Comparison of ENCODE assay signal across 28 cellular contexts in genomic region chr3:62798000-62798399, GRCh38.
"Had no signal": no experiment of that assay in that cellular context is flagged by ENCODE, and none has a peak within 500 bp of the region (broad histone marks: within the 10 kb centered on the region; RNA-seq: fewer than 3 reads in every experiment).

No MANE protein-coding gene starts in this region.

- H3K4me1 ChIP-seq: pancreas, prostate gland, right atrium auricular region, tibial nerve had no signal

- H3K27me3 Mint-ChIP-seq: activated CD4-positive, alpha-beta memory T cell treated with anti-CD3 and anti-CD28 coated beads, Interleukin-2, amount 10 ng/mL, durations not matched to agents 7 days and 5 days; activated CD4-positive, alpha-beta T cell treated with anti-CD3 and anti-CD28 coated beads, Interleukin-2, amount 10 ng/mL, durations not matched to agents 7 days and 5 days; activated naive CD8-positive, alpha-beta T cell treated with anti-CD3 and anti-CD28 coated beads, Interleukin-2, amount 50 U/mL, for 24 hours; activated T-cell treated with anti-CD3 and anti-CD28 coated beads, Interleukin-2, amount 50 U/mL, for 24 hours; activated T-helper 17 cell treated with anti-CD3 and anti-CD28 coated beads, Interleukin-2, amount 50 U/mL, for 72 hours; effector memory CD8-positive, alpha-beta T cell; naive thymus-derived CD4-positive, alpha-beta T cell had no signal

- H3K9me3 Mint-ChIP-seq: activated naive CD4-positive, alpha-beta T cell treated with anti-CD3 and anti-CD28 coated beads, Interleukin-2, amount 50 U/mL, for 24 hours; activated naive CD8-positive, alpha-beta T cell treated with anti-CD3 and anti-CD28 coated beads, Interleukin-2, amount 50 U/mL, for 24 hours; activated T-cell treated with anti-CD3 and anti-CD28 coated beads, Interleukin-2, amount 50 U/mL, for 24 hours; WTC11 had no signal

- H3K36me3 Mint-ChIP-seq: activated naive CD4-positive, alpha-beta T cell treated with anti-CD3 and anti-CD28 coated beads, Interleukin-2, amount 50 U/mL, for 24 hours; immature natural killer cell; naive thymus-derived CD4-positive, alpha-beta T cell; WTC11 had no signal

- H3K4me3 ChIP-seq: pancreas, prostate gland, right atrium auricular region, tibial nerve had no signal

- H3K9me3 ChIP-seq: pancreas, prostate gland, right atrium auricular region, tibial nerve had no signal

- H3K4me3 Mint-ChIP-seq: activated CD4-positive, alpha-beta memory T cell treated with anti-CD3 and anti-CD28 coated beads, Interleukin-2, amount 10 ng/mL, durations not matched to agents 7 days and 5 days; activated CD4-positive, alpha-beta T cell treated with anti-CD3 and anti-CD28 coated beads, Interleukin-2, amount 10 ng/mL, durations not matched to agents 7 days and 5 days; activated naive CD4-positive, alpha-beta T cell treated with anti-CD3 and anti-CD28 coated beads, Interleukin-2, amount 50 U/mL, for 24 hours; activated naive CD8-positive, alpha-beta T cell treated with anti-CD3 and anti-CD28 coated beads, Interleukin-2, amount 50 U/mL, for 24 hours; activated T-cell treated with anti-CD3 and anti-CD28 coated beads, Interleukin-2, amount 50 U/mL, for 24 hours; activated T-helper 17 cell treated with anti-CD3 and anti-CD28 coated beads, Interleukin-2, amount 50 U/mL, for 72 hours; effector memory CD8-positive, alpha-beta T cell; immature natural killer cell; naive thymus-derived CD4-positive, alpha-beta T cell; WTC11 had no signal

- H3K36me3 ChIP-seq: pancreas, prostate gland, right atrium auricular region, tibial nerve had no signal

- H3K27ac ChIP-seq: pancreas, prostate gland, right atrium auricular region, tibial nerve had no signal

- H3K27me3 ChIP-seq: pancreas, right atrium auricular region, tibial nerve had no signal

- H3K4me1 Mint-ChIP-seq: activated CD4-positive, alpha-beta memory T cell treated with anti-CD3 and anti-CD28 coated beads, Interleukin-2, amount 10 ng/mL, durations not matched to agents 7 days and 5 days; activated CD4-positive, alpha-beta T cell treated with anti-CD3 and anti-CD28 coated beads, Interleukin-2, amount 10 ng/mL, durations not matched to agents 7 days and 5 days; activated naive CD4-positive, alpha-beta T cell treated with anti-CD3 and anti-CD28 coated beads, Interleukin-2, amount 50 U/mL, for 24 hours; activated naive CD8-positive, alpha-beta T cell treated with anti-CD3 and anti-CD28 coated beads, Interleukin-2, amount 50 U/mL, for 24 hours; activated T-helper 17 cell treated with anti-CD3 and anti-CD28 coated beads, Interleukin-2, amount 50 U/mL, for 72 hours; immature natural killer cell; naive thymus-derived CD4-positive, alpha-beta T cell had no signal

- DNase-seq: activated CD4-positive, alpha-beta memory T cell treated with anti-CD3 and anti-CD28 coated beads, Interleukin-2, amount 10 ng/mL, durations not matched to agents 7 days and 5 days; activated CD4-positive, alpha-beta T cell treated with anti-CD3 and anti-CD28 coated beads for 1 hour; activated CD4-positive, alpha-beta T cell treated with anti-CD3 and anti-CD28 coated beads, Interleukin-2, amount 10 ng/mL, durations not matched to agents 7 days and 5 days; activated CD8-positive, alpha-beta memory T cell treated with anti-CD3 and anti-CD28 coated beads, Interleukin-2, amount 50 U/mL, for 48 hours; activated naive CD8-positive, alpha-beta T cell treated with anti-CD3 and anti-CD28 coated beads, Interleukin-2, amount 50 U/mL, for 24 hours; activated T-cell treated with anti-CD3 and anti-CD28 coated beads, Interleukin-2, amount 50 U/mL, for 24 hours; amygdala; caudate nucleus; cortex of kidney; effector memory CD8-positive, alpha-beta T cell; foreskin fibroblast; head of caudate nucleus; hypothalamus; immature natural killer cell; kidney; midbrain; naive thymus-derived CD4-positive, alpha-beta T cell; pancreas; stimulated activated CD4-positive, alpha-beta T cell treated with anti-CD3 and anti-CD28 coated beads, Interleukin-15, amount 100 ng/mL, for 24 hours; stimulated activated CD4-positive, alpha-beta T cell treated with anti-CD3 and anti-CD28 coated beads, Interleukin-2, amount 100 ng/mL, for 24 hours; stimulated activated naive CD4-positive, alpha-beta T cell had no signal

- ATAC-seq: activated naive CD8-positive, alpha-beta T cell treated with anti-CD3 and anti-CD28 coated beads, Interleukin-2, amount 50 U/mL, for 24 hours; activated T-helper 17 cell treated with anti-CD3 and anti-CD28 coated beads, Interleukin-2, amount 50 U/mL, for 72 hours; effector memory CD8-positive, alpha-beta T cell; esophagus mucosa; naive thymus-derived CD4-positive, alpha-beta T cell; pancreas; WTC11 had no signal
